22 cellular contexts compared by ENCODE assay signal in genomic region chr18:25825066-25825465, GRCh38.
"Had no signal": no experiment of that assay in that cellular context is flagged by ENCODE, and none has a peak within 500 bp of the region (broad histone marks: within the 10 kb centered on the region; RNA-seq: fewer than 3 reads in every experiment).

No MANE protein-coding gene starts in this region.

- H3K4me3 Mint-ChIP-seq: activated B cell treated with CpG ODN at 0.5 μM for 24 hours; activated CD4-positive, alpha-beta T cell treated with anti-CD3 and anti-CD28 coated beads, Interleukin-2, amount 10 ng/mL, durations not matched to agents 7 days and 5 days; activated CD8-positive, alpha-beta T cell treated with anti-CD3 and anti-CD28 coated beads, Interleukin-2, amount 10 ng/mL, durations not matched to agents 7 days and 5 days; activated naive CD4-positive, alpha-beta T cell treated with anti-CD3 and anti-CD28 coated beads, Interleukin-2, amount 10 ng/mL, durations not matched to agents 7 days and 5 days; activated naive CD8-positive, alpha-beta T cell treated with anti-CD3 and anti-CD28 coated beads, Interleukin-2, amount 50 U/mL, for 24 hours; activated T-cell treated with anti-CD3 and anti-CD28 coated beads, Interleukin-2, amount 50 U/mL, for 24 hours; central memory CD8-positive, alpha-beta T cell; immature natural killer cell; naive thymus-derived CD8-positive, alpha-beta T cell; T-cell had no signal

- H3K9me3 Mint-ChIP-seq: activated B cell treated with CpG ODN at 0.5 μM for 24 hours; activated CD4-positive, alpha-beta T cell treated with anti-CD3 and anti-CD28 coated beads, Interleukin-2, amount 10 ng/mL, durations not matched to agents 7 days and 5 days; activated naive CD4-positive, alpha-beta T cell treated with anti-CD3 and anti-CD28 coated beads, Interleukin-2, amount 10 ng/mL, durations not matched to agents 7 days and 5 days; activated naive CD8-positive, alpha-beta T cell treated with anti-CD3 and anti-CD28 coated beads, Interleukin-2, amount 50 U/mL, for 24 hours; activated T-cell treated with anti-CD3 and anti-CD28 coated beads, Interleukin-2, amount 50 U/mL, for 24 hours; central memory CD8-positive, alpha-beta T cell; immature natural killer cell; naive thymus-derived CD8-positive, alpha-beta T cell; T-cell had no signal

- H3K27ac Mint-ChIP-seq: activated B cell treated with CpG ODN at 0.5 μM for 24 hours; activated CD4-positive, alpha-beta T cell treated with anti-CD3 and anti-CD28 coated beads, Interleukin-2, amount 10 ng/mL, durations not matched to agents 7 days and 5 days; activated CD8-positive, alpha-beta T cell treated with anti-CD3 and anti-CD28 coated beads, Interleukin-2, amount 10 ng/mL, durations not matched to agents 7 days and 5 days; activated naive CD4-positive, alpha-beta T cell treated with anti-CD3 and anti-CD28 coated beads, Interleukin-2, amount 10 ng/mL, durations not matched to agents 7 days and 5 days; activated naive CD8-positive, alpha-beta T cell treated with anti-CD3 and anti-CD28 coated beads, Interleukin-2, amount 50 U/mL, for 24 hours; activated T-cell treated with anti-CD3 and anti-CD28 coated beads, Interleukin-2, amount 50 U/mL, for 24 hours; immature natural killer cell; naive thymus-derived CD8-positive, alpha-beta T cell; T-cell had no signal

- ATAC-seq: activated CD8-positive, alpha-beta T cell treated with anti-CD3 and anti-CD28 coated beads, Interleukin-2, amount 10 ng/mL, durations not matched to agents 7 days and 5 days; activated naive CD8-positive, alpha-beta T cell treated with anti-CD3 and anti-CD28 coated beads, Interleukin-2, amount 50 U/mL, for 24 hours; left ventricle myocardium superior; naive thymus-derived CD8-positive, alpha-beta T cell; psoas muscle; sciatic nerve; T-cell had no signal

- H3K27ac ChIP-seq: coronary artery, esophagus squamous epithelium, psoas muscle, SK-N-MC, spleen, thyroid gland, uterus had no signal

- H3K27me3 ChIP-seq: thyroid gland, uterus had no signal

- H3K36me3 ChIP-seq: esophagus squamous epithelium, spleen, thyroid gland, uterus had no signal

- H3K4me1 ChIP-seq: psoas muscle, spleen, thyroid gland had no signal

- H3K9me3 ChIP-seq: esophagus squamous epithelium, spleen, thyroid gland, uterus had no signal

- H3K27me3 Mint-ChIP-seq: activated B cell treated with CpG ODN at 0.5 μM for 24 hours; activated T-cell treated with anti-CD3 and anti-CD28 coated beads, Interleukin-2, amount 50 U/mL, for 24 hours had no signal

- H3K36me3 Mint-ChIP-seq: activated naive CD4-positive, alpha-beta T cell treated with anti-CD3 and anti-CD28 coated beads, Interleukin-2, amount 10 ng/mL, durations not matched to agents 7 days and 5 days; immature natural killer cell; naive thymus-derived CD8-positive, alpha-beta T cell; T-cell had no signal

- DNase-seq: activated B cell treated with CpG ODN at 0.5 μM for 24 hours; activated CD4-positive, alpha-beta T cell treated with anti-CD3 and anti-CD28 coated beads, Interleukin-2, amount 10 ng/mL, durations not matched to agents 7 days and 5 days; activated CD8-positive, alpha-beta T cell treated with anti-CD3 and anti-CD28 coated beads, Interleukin-2, amount 10 ng/mL, durations not matched to agents 7 days and 5 days; activated naive CD4-positive, alpha-beta T cell treated with anti-CD3 and anti-CD28 coated beads, Interleukin-2, amount 10 ng/mL, durations not matched to agents 7 days and 5 days; activated naive CD8-positive, alpha-beta T cell treated with anti-CD3 and anti-CD28 coated beads, Interleukin-2, amount 50 U/mL, for 24 hours; activated T-cell treated with anti-CD3 and anti-CD28 coated beads, Interleukin-2, amount 50 U/mL, for 24 hours; anterior cingulate cortex; esophagus squamous epithelium; immature natural killer cell; left ventricle myocardium superior; naive thymus-derived CD8-positive, alpha-beta T cell; psoas muscle; spleen; stimulated activated CD4-positive, alpha-beta T cell treated with anti-CD3 and anti-CD28 coated beads, Interleukin-4, amount 100 ng/mL, for 4 hours; stimulated activated naive CD4-positive, alpha-beta T cell treated with Interleukin-2 at 50 U/mL for 16 hours; T-cell; thyroid gland; uterus had no signal

- H3K4me1 Mint-ChIP-seq: activated B cell treated with CpG ODN at 0.5 μM for 24 hours; activated CD4-positive, alpha-beta T cell treated with anti-CD3 and anti-CD28 coated beads, Interleukin-2, amount 10 ng/mL, durations not matched to agents 7 days and 5 days; activated naive CD4-positive, alpha-beta T cell treated with anti-CD3 and anti-CD28 coated beads, Interleukin-2, amount 10 ng/mL, durations not matched to agents 7 days and 5 days; activated naive CD8-positive, alpha-beta T cell treated with anti-CD3 and anti-CD28 coated beads, Interleukin-2, amount 50 U/mL, for 24 hours; central memory CD8-positive, alpha-beta T cell; immature natural killer cell; naive thymus-derived CD8-positive, alpha-beta T cell; T-cell had no signal

- H3K4me3 ChIP-seq: coronary artery, esophagus squamous epithelium, psoas muscle, SK-N-MC, spleen, thyroid gland, uterus had no signal
